Comparison of ENCODE assay signal across 2 cellular contexts in genomic region chr1:83781667-83782066, GRCh38.
TF ChIP-seq lines count a peak whose summit lies in the region.

No MANE protein-coding gene starts in this region.

TF ChIP-seq in liver, 16 proteins besides CTCF, POLR2A, EP300 and RAD21 (continued from another document):
- TF ChIP-seq ZBTB33 (IDR thresholded peaks at IDR 0.05): no peak
- TF ChIP-seq HNF4A (conservative IDR thresholded peaks at IDR 0.05): peak; percentile 79 to 80
- TF ChIP-seq JUND (IDR thresholded peaks at IDR 0.05): peak in 1 of 2 donors; percentile 37
- peak; percentile 9 for TF ChIP-seq MAX (IDR thresholded peaks at IDR 0.05)

TF ChIP-seq in HepG2, 621 proteins besides CTCF, POLR2A, EP300 and RAD21 (continued from another document):
- TF ChIP-seq ZHX2 (IDR thresholded peaks at IDR 0.05; ENCODE audit: low read depth) (no peak), ZHX2 (CRISPR knock-in tag; IDR thresholded peaks at IDR 0.05; ENCODE audit: borderline replicate concordance) (no peak), KLF15 (CRISPR knock-in tag; IDR thresholded peaks at IDR 0.05; ENCODE audit: borderline replicate concordance) (no peak), NCOR1 (IDR thresholded peaks at IDR 0.05; ENCODE audit: borderline replicate concordance, low read length) (no peak), NFYB (CRISPR knock-in tag; IDR thresholded peaks at IDR 0.05) (no peak), GATA4 (IDR thresholded peaks at IDR 0.05; ENCODE audit: borderline replicate concordance, low read depth) (no peak), IRF2 (CRISPR knock-in tag; IDR thresholded peaks at IDR 0.05) (no peak), SMYD3 (CRISPR knock-in tag; IDR thresholded peaks at IDR 0.05) (no peak), ZMYM2 (CRISPR knock-in tag; IDR thresholded peaks at IDR 0.05) (no peak), ZNF20 (CRISPR knock-in tag; IDR thresholded peaks at IDR 0.05) (no peak), GLMP (CRISPR knock-in tag; IDR thresholded peaks at IDR 0.05; ENCODE audit: borderline replicate concordance) (no peak), CBFB (CRISPR knock-in tag; IDR thresholded peaks at IDR 0.05) (no peak), ZNF7 (CRISPR knock-in tag; IDR thresholded peaks at IDR 0.05) (no peak), SMAD3 (CRISPR knock-in tag; IDR thresholded peaks at IDR 0.05) (no peak), ZKSCAN1 (IDR thresholded peaks at IDR 0.05; ENCODE audit: low read length) (no peak)
